10 cellular contexts compared by ENCODE assay signal in genomic region chr21:44487831-44488230, GRCh38. TPM values are rescaled to one million over a fixed set of nuclear protein-coding genes. Genes with fewer than 3 reads are reported as not detected.
DNase-seq lines count a peak whose midpoint lies in the region; ATAC-seq and TF ChIP-seq lines count a peak whose summit lies in the region.
"Had no signal": no experiment of that assay in that cellular context is flagged by ENCODE, and none has a peak within 500 bp of the region (broad histone marks: within the 10 kb centered on the region; RNA-seq: fewer than 3 reads in every experiment).

No MANE protein-coding gene starts in this region.

- H3K27ac ChIP-seq in naive thymus-derived CD4-positive, alpha-beta T cell (ENCODE audit: low read depth, low read length): no peak overlapping the region
- H3K27ac ChIP-seq: tibial artery had no signal

- ATAC-seq in naive thymus-derived CD4-positive, alpha-beta T cell: no peak
- no peak for ATAC-seq in HG03521 (IDR thresholded peaks at IDR 0.05; ENCODE audit: unreplicated experiment)

- no peaks in the 10 kb centered on the region for H3K36me3 ChIP-seq in naive thymus-derived CD4-positive, alpha-beta T cell (ENCODE audit: control insufficient read depth in 2 of 3, insufficient read depth in 3 of 3, low read length in 3 of 3)

- peaks cover 0 to 10% (median 3%) of the 10 kb centered on the region in 5 donors for H3K36me3 Mint-ChIP-seq in naive thymus-derived CD4-positive, alpha-beta T cell

- POLR2A ChIA-PET in naive thymus-derived CD4-positive, alpha-beta T cell (lab: Charles Lee): no interaction called here

- CTCF ChIA-PET in naive thymus-derived CD4-positive, alpha-beta T cell (lab: Charles Lee): no interaction called here

- H3K4me3 Mint-ChIP-seq in naive thymus-derived CD4-positive, alpha-beta T cell: no peak overlapping the region

- DNase-seq in COLO829 (ENCODE audit: low spot score) (peak; percentile 13), LNCaP clone FGC (ENCODE audit: low read depth) (no peak), NCI-H1105 (lab: John Stamatoyannopoulos, UW) (no peak), hepatic stellate cell (ENCODE audit: low spot score) (no peak), GDM1 (lab: John Stamatoyannopoulos, UW) (no peak)
- peak; percentile 49 for DNase-seq in activated naive CD4-positive, alpha-beta T cell treated with Interleukin-2 at 50 U/mL for 16 hours
- peak in 5 of 9 donors; percentile 19 to 52 (median 37) for DNase-seq in naive thymus-derived CD4-positive, alpha-beta T cell
- DNase-seq: tibial artery had no signal

- intact Hi-C loops in naive thymus-derived CD4-positive, alpha-beta T cell (cut with micrococcal nuclease): loop anchor here in 1 of 2 donors (10.0 kb wide), 1 partner anchor 163 kb away; no protein-coding TSS in a partner anchor

- H3K27me3 ChIP-seq in naive thymus-derived CD4-positive, alpha-beta T cell (ENCODE audit: control insufficient read depth in 2 of 2, insufficient read depth in 2 of 2, low read length in 2 of 2): peaks cover 0 to 4% of the 10 kb centered on the region in 2 donors

- peaks cover 0 to 8% of the 10 kb centered on the region in 2 donors for H3K4me1 ChIP-seq in naive thymus-derived CD4-positive, alpha-beta T cell (ENCODE audit: control insufficient read depth in 2 of 2, insufficient read depth in 2 of 2, low read length in 2 of 2)
- H3K4me1 ChIP-seq: tibial artery had no signal

- H3K4me3 ChIP-seq in LNCaP clone FGC (ENCODE audit: low read depth, low read length): no peak overlapping the region
- no peak overlapping the region for H3K4me3 ChIP-seq in naive thymus-derived CD4-positive, alpha-beta T cell (ENCODE audit: low read length)
- H3K4me3 ChIP-seq: tibial artery had no signal

- H3K27ac Mint-ChIP-seq in naive thymus-derived CD4-positive, alpha-beta T cell: no peak overlapping the region

- H3K4me1 Mint-ChIP-seq in naive thymus-derived CD4-positive, alpha-beta T cell: peaks cover 8 to 19% (median 15%) of the 10 kb centered on the region in 7 donors

- H3K9me3 ChIP-seq in naive thymus-derived CD4-positive, alpha-beta T cell (ENCODE audit: control insufficient read depth in 2 of 3, low read length in 3 of 3): peaks cover 0 to 4% (median 2%) of the 10 kb centered on the region in 3 experiments

- peaks cover 2 to 13% (median 8%) of the 10 kb centered on the region in 11 donors for H3K9me3 Mint-ChIP-seq in naive thymus-derived CD4-positive, alpha-beta T cell

- peaks cover 0 to 15% (median 4%) of the 10 kb centered on the region in 5 donors for H3K27me3 Mint-ChIP-seq in naive thymus-derived CD4-positive, alpha-beta T cell

- TF ChIP-seq CTCF in LNCaP clone FGC (IDR thresholded peaks at IDR 0.05; ENCODE audit: control insufficient read depth, extremely low read depth, insufficient read depth): peak; percentile 43

RNA-seq across cellular contexts. Expression of gene LRRC3, which starts 32.5 kb away (rescaled TPM):
- total RNA-seq in naive thymus-derived CD4-positive, alpha-beta T cell: 1 to 10 TPM in 3 of 5 experiments, under 1 TPM in 2; 0.79 to 3.3 (median 1.0) TPM
- under 1 TPM; 0.06 to 0.66 TPM for polyA plus RNA-seq in naive thymus-derived CD4-positive, alpha-beta T cell

RNA-seq across cellular contexts. Expression of gene KRTAP10-1, which starts 52.2 kb away (rescaled TPM):
- not detected for total RNA-seq in naive thymus-derived CD4-positive, alpha-beta T cell
- not detected for polyA plus RNA-seq in naive thymus-derived CD4-positive, alpha-beta T cell
- polyA plus RNA-seq: esophagus had no signal

Comparison
In these comparisons a context has a peak if more than half of its experiments do, and no peak if none do; other contexts are left out.
1. DNase-seq: peak in COLO829 (single experiment), activated naive CD4-positive, alpha-beta T cell treated with Interleukin-2 at 50 U/mL for 16 hours (single experiment) and naive thymus-derived CD4-positive, alpha-beta T cell (5 of 9); none in LNCaP clone FGC (single experiment), NCI-H1105 (single experiment), hepatic stellate cell (single experiment) and GDM1 (single experiment).